In the genomic region with DNA sequence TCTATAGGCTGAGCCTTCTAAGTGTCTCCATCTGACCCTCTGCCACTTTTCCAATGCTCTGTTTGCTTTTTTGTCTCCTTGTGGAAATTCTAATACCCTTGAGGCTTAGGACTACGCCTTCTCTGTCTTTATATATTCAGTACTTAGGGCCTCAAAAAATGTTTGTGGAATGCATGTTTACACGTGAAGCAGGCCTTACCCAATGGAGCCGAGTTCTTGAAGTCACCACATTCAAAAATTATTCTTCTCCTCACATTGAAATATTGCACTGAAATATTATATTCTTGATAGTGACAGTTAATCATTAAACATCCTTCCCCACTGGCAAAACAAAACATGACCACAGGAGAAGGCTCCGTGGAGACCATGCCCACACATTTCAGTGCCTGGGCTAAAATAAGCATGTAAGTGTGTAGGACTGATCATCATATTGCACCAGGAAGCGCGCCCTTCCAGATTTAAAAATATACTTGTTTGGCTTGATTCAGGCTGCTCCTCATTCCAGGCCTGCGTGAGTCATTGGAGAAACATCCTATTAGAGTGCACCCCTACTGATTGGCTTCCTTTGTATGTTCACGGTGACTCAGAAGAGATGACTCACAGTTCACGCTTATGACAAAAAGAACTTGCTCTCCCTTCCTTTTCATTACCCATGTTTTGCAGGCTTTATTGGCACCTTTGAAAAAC, we compare ENCODE assay signal across 8 cellular contexts.
DNase-seq lines count a peak whose midpoint lies in the region; ATAC-seq and TF ChIP-seq lines count a peak whose summit lies in the region.

No MANE protein-coding gene starts in this region.

- no peak overlapping the region for H3K4me3 ChIP-seq in muscle layer of duodenum (ENCODE audit: low read depth in 1 of 2, low read length in 2 of 2)
- no peak overlapping the region for H3K4me3 ChIP-seq in stomach

- CTCF ChIA-PET in activated CD8-positive, alpha-beta T cell treated with anti-CD3 and anti-CD28 coated beads, Interleukin-2, amount 10 ng/mL, durations not matched to agents 7 days and 5 days (lab: Charles Lee): no interaction called here

- H3K9me3 ChIP-seq in muscle layer of duodenum (ENCODE audit: control insufficient read depth in 1 of 2, low read length in 2 of 2) (no peaks in the 10 kb centered on the region), stomach (no peaks in the 10 kb centered on the region)

- no peaks in the 10 kb centered on the region for H3K27me3 ChIP-seq in muscle layer of duodenum (ENCODE audit: low read depth, low read length)
- H3K27me3 ChIP-seq in stomach: no peaks in the 10 kb centered on the region

- no peak for TF ChIP-seq CTCF in stomach (IDR thresholded peaks at IDR 0.05)

- DNase-seq in DMS53 (lab: John Stamatoyannopoulos, UW) (peak; percentile 99), NCI-H2081 (lab: John Stamatoyannopoulos, UW) (peak; percentile 66 to 91), erythroblast (lab: John Stamatoyannopoulos, UW) (peak; percentile 7 to 49), stomach (peak; percentile 66), RPMI8226 (no peak), NCI-H1694 treated with DMSO at 0.1 percent for 48 hours (lab: John Stamatoyannopoulos, UW) (no peak)
- DNase-seq in activated CD8-positive, alpha-beta T cell treated with anti-CD3 and anti-CD28 coated beads, Interleukin-2, amount 10 ng/mL, durations not matched to agents 7 days and 5 days: peak; percentile 27

- no peaks in the 10 kb centered on the region for H3K27me3 Mint-ChIP-seq in activated CD8-positive, alpha-beta T cell treated with anti-CD3 and anti-CD28 coated beads, Interleukin-2, amount 10 ng/mL, durations not matched to agents 7 days and 5 days (ENCODE audit: low read depth)

- no peak overlapping the region for H3K27ac Mint-ChIP-seq in activated CD8-positive, alpha-beta T cell treated with anti-CD3 and anti-CD28 coated beads, Interleukin-2, amount 10 ng/mL, durations not matched to agents 7 days and 5 days

- no peak overlapping the region for H3K4me3 Mint-ChIP-seq in activated CD8-positive, alpha-beta T cell treated with anti-CD3 and anti-CD28 coated beads, Interleukin-2, amount 10 ng/mL, durations not matched to agents 7 days and 5 days

- H3K4me1 Mint-ChIP-seq in activated CD8-positive, alpha-beta T cell treated with anti-CD3 and anti-CD28 coated beads, Interleukin-2, amount 10 ng/mL, durations not matched to agents 7 days and 5 days (ENCODE audit: low read depth): peaks cover 29% of the 10 kb centered on the region

- ATAC-seq in activated CD8-positive, alpha-beta T cell treated with anti-CD3 and anti-CD28 coated beads, Interleukin-2, amount 10 ng/mL, durations not matched to agents 7 days and 5 days: peak; percentile 44

- intact Hi-C loops in stomach (cut with DNase I; ENCODE audit: low total_unique reads): no loop called here

- H3K27ac ChIP-seq in muscle layer of duodenum (ENCODE audit: low read length) (peak overlapping the region; percentile 73), stomach (peak overlapping the region; percentile 66 to 84 (median 74))

- WGBS in stomach, 5 donors: 13 to 23% (median 19%) methylated on average over 9 of the region's 9 CpGs

- no peaks in the 10 kb centered on the region for H3K36me3 ChIP-seq in muscle layer of duodenum (ENCODE audit: control insufficient read depth in 1 of 2, insufficient read depth in 2 of 2, low read length in 2 of 2)
- H3K36me3 ChIP-seq in stomach: no peaks in the 10 kb centered on the region

- no peak for TF ChIP-seq POLR2A in erythroblast (IDR thresholded peaks at IDR 0.05; ENCODE audit: low read length)
- no peak for TF ChIP-seq POLR2A in stomach (IDR thresholded peaks at IDR 0.05)

- peak; percentile 10 for TF ChIP-seq EP300 in stomach (IDR thresholded peaks at IDR 0.05)

- H3K9me3 Mint-ChIP-seq in activated CD8-positive, alpha-beta T cell treated with anti-CD3 and anti-CD28 coated beads, Interleukin-2, amount 10 ng/mL, durations not matched to agents 7 days and 5 days (ENCODE audit: insufficient read depth): no peaks in the 10 kb centered on the region

- H3K4me1 ChIP-seq in muscle layer of duodenum (ENCODE audit: control insufficient read depth in 1 of 2, insufficient read depth in 2 of 2, low read length in 2 of 2): peaks cover 6 to 7% of the 10 kb centered on the region in 2 donors
- H3K4me1 ChIP-seq in stomach: peaks cover 13 to 27% (median 18%) of the 10 kb centered on the region in 4 donors

- POLR2A ChIA-PET in activated CD8-positive, alpha-beta T cell treated with anti-CD3 and anti-CD28 coated beads, Interleukin-2, amount 10 ng/mL, durations not matched to agents 7 days and 5 days (lab: Charles Lee): no interaction called here

- peaks cover 22% of the 10 kb centered on the region for H3K36me3 Mint-ChIP-seq in activated CD8-positive, alpha-beta T cell treated with anti-CD3 and anti-CD28 coated beads, Interleukin-2, amount 10 ng/mL, durations not matched to agents 7 days and 5 days (ENCODE audit: low read depth)

Comparison
In these comparisons a context has a peak if more than half of its experiments do, and no peak if none do; other contexts are left out.
1. DNase-seq: peak in DMS53 (single experiment), NCI-H2081 (2 of 2), activated CD8-positive, alpha-beta T cell treated with anti-CD3 and anti-CD28 coated beads, Interleukin-2, amount 10 ng/mL, durations not matched to agents 7 days and 5 days (single experiment), erythroblast (2 of 2) and stomach (single experiment); none in RPMI8226 (single experiment) and NCI-H1694 treated with DMSO at 0.1 percent for 48 hours (single experiment).